23 cellular contexts compared by ENCODE assay signal in the genomic region with DNA sequence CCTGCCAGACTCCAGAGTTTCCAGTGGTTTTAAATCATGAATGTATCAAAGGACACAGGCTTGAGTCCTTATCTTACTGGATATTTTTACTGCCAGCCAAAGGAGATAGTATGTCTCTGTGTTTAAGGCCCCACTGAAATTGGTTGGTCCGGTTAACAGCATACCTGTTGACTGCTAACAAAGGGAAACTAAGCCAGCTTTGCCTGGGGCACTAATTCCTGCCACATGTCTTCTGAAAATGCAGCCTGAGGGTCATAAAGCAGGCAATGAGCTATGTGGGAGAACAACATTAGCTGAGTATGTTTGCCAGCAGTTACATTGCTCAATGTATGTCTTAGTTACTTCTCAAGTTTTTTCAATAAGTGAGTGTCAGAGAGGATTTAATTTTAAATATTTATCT. TPM values are rescaled to one million over a fixed set of nuclear protein-coding genes. Genes with fewer than 3 reads are reported as not detected.
A peak's percentile ranks its signal among the peaks of the same experiment; 100 is the strongest.
DNase-seq lines count a peak whose midpoint lies in the region; ATAC-seq and TF ChIP-seq lines count a peak whose summit lies in the region.
"Had no signal": no experiment of that assay in that cellular context is flagged by ENCODE, and none has a peak within 500 bp of the region (broad histone marks: within the 10 kb centered on the region; RNA-seq: fewer than 3 reads in every experiment).

No MANE protein-coding gene starts in this region.

- DNase-seq in T47D (ENCODE audit: low read depth in 1 of 2, low spot score in 1 of 2) (peak; percentile 53 to 94), breast epithelium (ENCODE audit: low spot score in 2 of 2) (no peak), esophagus muscularis mucosa (ENCODE audit: extremely low spot score) (peak; percentile 89), mucosa of descending colon (no peak), ecto neural progenitor cell (ENCODE audit: low spot score) (no peak)
- DNase-seq: ACHN; CD4-positive, CD25-positive, alpha-beta regulatory T cell; DMS53; GOT3; IMR-90; KG1; MG63; NCI-H1694; NCI-H2029 treated with DMSO at 0.1 percent for 48 hours; NCI-H446 treated with DMSO at 0.1 percent for 48 hours; NCI-H526; PC-9; Right ventricle myocardium superior had no signal

- no peak for TF ChIP-seq EP300 in esophagus muscularis mucosa (IDR thresholded peaks at IDR 0.05)

- H3K27me3 ChIP-seq in breast epithelium = no peaks in the 10 kb centered on the region
- no peaks in the 10 kb centered on the region for H3K27me3 ChIP-seq in esophagus muscularis mucosa
- H3K27me3 ChIP-seq: MG63, SJSA1 had no signal

- H3K9me3 ChIP-seq in breast epithelium = no peaks in the 10 kb centered on the region
- no peaks in the 10 kb centered on the region for H3K9me3 ChIP-seq in esophagus muscularis mucosa
- no peaks in the 10 kb centered on the region for H3K9me3 ChIP-seq in mucosa of descending colon
- H3K9me3 ChIP-seq: HAP-1, MG63, SJSA1 had no signal

- 100% methylated on average over 1 of the region's 1 CpG for WGBS in esophagus muscularis mucosa

- ATAC-seq in mucosa of descending colon (peak; percentile 33), GM21717 (IDR thresholded peaks at IDR 0.05; ENCODE audit: unreplicated experiment) (no peak), HG03378 (IDR thresholded peaks at IDR 0.05; ENCODE audit: unreplicated experiment) (no peak)

- intact Hi-C loops in breast epithelium (cut with DNase I; ENCODE audit: low total_unique reads) = no loop called here
- intact Hi-C loops in esophagus muscularis mucosa (cut with DNase I) = no loop called here
- intact Hi-C loops in mucosa of descending colon (cut with DNase I, micrococcal nuclease) = no loop called here

- H3K4me3 ChIP-seq in breast epithelium (no peak overlapping the region), esophagus muscularis mucosa (no peak overlapping the region), mucosa of descending colon (no peak overlapping the region)
- H3K4me3 ChIP-seq: HAP-1, MG63, PC-9, SJSA1 had no signal

- TF ChIP-seq POLR2A in breast epithelium (IDR thresholded peaks at IDR 0.05) = no peak
- no peak for TF ChIP-seq POLR2A in esophagus muscularis mucosa (IDR thresholded peaks at IDR 0.05; ENCODE audit: low read depth)

- H3K4me1 ChIP-seq in breast epithelium (no peaks in the 10 kb centered on the region), esophagus muscularis mucosa (no peaks in the 10 kb centered on the region), mucosa of descending colon (ENCODE audit: low read depth) (peaks cover 14% of the 10 kb centered on the region)
- H3K4me1 ChIP-seq: HAP-1, SJSA1 had no signal

- TF ChIP-seq CTCF in breast epithelium (IDR thresholded peaks at IDR 0.05) (no peak), esophagus muscularis mucosa (IDR thresholded peaks at IDR 0.05) (no peak), mucosa of descending colon (IDR thresholded peaks at IDR 0.05) (no peak)

- no peak overlapping the region for H3K27ac ChIP-seq in breast epithelium
- H3K27ac ChIP-seq in esophagus muscularis mucosa (replicated peaks in 1 of 4) = no peak overlapping the region
- H3K27ac ChIP-seq: 22Rv1, PC-9, SJSA1 had no signal

- H3K36me3 ChIP-seq in breast epithelium (no peaks in the 10 kb centered on the region), esophagus muscularis mucosa (no peaks in the 10 kb centered on the region), mucosa of descending colon (ENCODE audit: low read depth) (no peaks in the 10 kb centered on the region)
- H3K36me3 ChIP-seq: HAP-1, MG63, SJSA1 had no signal

- in situ Hi-C loops in T47D (cut with HindIII; ENCODE audit: low pct_unique_long_range_greater_than_20kb, low sequenced_read_pairs) = no loop called here

RNA-seq across cellular contexts. Expression of gene PLS1, which starts 12.4 kb away (rescaled TPM):
- total RNA-seq in breast epithelium (10 to 100 TPM in 2 of 3 donors, 1 to 10 TPM in 1; 1.6 to 18.4 (median 15.7) TPM), esophagus muscularis mucosa (1 to 10 TPM; 1.2 to 2.0 (median 1.5) TPM), mucosa of descending colon (100 to 1,000 TPM; 235 to 448 (median 442) TPM)

RNA-seq across cellular contexts. Expression of gene ATR, which starts 30.1 kb away (rescaled TPM):
- total RNA-seq in breast epithelium (10 to 100 TPM; 25.6 to 63.7 (median 39.0) TPM), esophagus muscularis mucosa (10 to 100 TPM in 3 of 4 donors, 1 to 10 TPM in 1; 9.5 to 16.6 (median 13.3) TPM), mucosa of descending colon (10 to 100 TPM; 16.0 to 21.1 (median 18.1) TPM)

Comparison
In these comparisons a context has a peak if more than half of its experiments do, and no peak if none do; other contexts are left out.
1. DNase-seq: peak in T47D (2 of 2) and esophagus muscularis mucosa (single experiment); none in breast epithelium (0 of 2), mucosa of descending colon (0 of 3) and ecto neural progenitor cell (single experiment).
2. RNA of gene PLS1, which starts 12.4 kb away (total RNA-seq): 235 to 448 TPM in mucosa of descending colon; 1.6 to 18.4 TPM in breast epithelium and 1.2 to 2.0 TPM in esophagus muscularis mucosa; every median in the first group is over 10 times any median in the second.